ENCODE assay signal across 1 cellular context in genomic region chr10:110528224-110528997, GRCh38.
TF ChIP-seq lines count a peak whose summit lies in the region.

No MANE protein-coding gene starts in this region.

TF ChIP-seq in WTC11, 78 proteins besides CTCF, POLR2A, EP300 and RAD21 (continued from another document):
- no peak for TF ChIP-seq ARID4B (CRISPR knock-in tag; IDR thresholded peaks at IDR 0.05; ENCODE audit: borderline replicate concordance)
- no peak for TF ChIP-seq PRRX2 (CRISPR knock-in tag; IDR thresholded peaks at IDR 0.05)
- no peak for TF ChIP-seq ZNF396 (CRISPR knock-in tag; IDR thresholded peaks at IDR 0.05; ENCODE audit: borderline replicate concordance)
- TF ChIP-seq ZNF317 (CRISPR knock-in tag; IDR thresholded peaks at IDR 0.05; ENCODE audit: borderline replicate concordance, low read depth): no peak
- no peak for TF ChIP-seq TP53 (CRISPR knock-in tag; IDR thresholded peaks at IDR 0.05)
- no peak for TF ChIP-seq JAZF1 (CRISPR knock-in tag; IDR thresholded peaks at IDR 0.05)
- TF ChIP-seq GTF2I (CRISPR knock-in tag; conservative IDR thresholded peaks at IDR 0.05): no peak
- no peak for TF ChIP-seq ZNF121 (CRISPR knock-in tag; IDR thresholded peaks at IDR 0.05)
- no peak for TF ChIP-seq IRF2 (CRISPR knock-in tag; IDR thresholded peaks at IDR 0.05; ENCODE audit: borderline replicate concordance, low read depth)
TF ChIP-seq in WTC11: peak in this region for 0.
